2 cellular contexts compared by ENCODE assay signal in the genomic region with DNA sequence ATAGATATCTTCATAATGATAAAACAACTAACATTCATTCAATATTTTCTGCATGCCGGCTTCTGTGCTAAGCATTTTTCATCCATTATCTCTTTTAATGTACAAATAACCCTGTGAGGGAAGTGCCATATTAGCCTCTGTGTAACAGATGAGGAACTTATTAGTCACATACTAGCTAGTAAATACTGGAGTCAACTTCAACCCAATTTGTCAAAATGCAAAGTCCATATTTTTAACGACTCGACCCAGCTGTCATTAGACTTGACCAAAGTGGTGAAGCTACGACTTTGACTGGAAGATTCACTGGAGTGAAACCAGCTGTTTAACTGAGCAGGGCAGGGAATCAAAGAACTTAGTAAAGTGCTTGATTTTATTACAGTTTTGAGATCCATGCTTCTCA.
TF ChIP-seq lines count a peak whose summit lies in the region.

No MANE protein-coding gene starts in this region.

TF ChIP-seq in IMR-90, 13 proteins besides CTCF, POLR2A, EP300 and RAD21:
- TF ChIP-seq MAZ (IDR thresholded peaks at IDR 0.05; ENCODE audit: borderline replicate concordance, low read depth, low read length) (no peak), MAFK (IDR thresholded peaks at IDR 0.05; ENCODE audit: low read depth, low read length) (no peak), BHLHE40 (IDR thresholded peaks at IDR 0.05; ENCODE audit: low read depth, low read length) (no peak), SMC3 (IDR thresholded peaks at IDR 0.05; ENCODE audit: low read depth, low read length) (no peak), RCOR1 (IDR thresholded peaks at IDR 0.05; ENCODE audit: insufficient replicate concordance, low read length) (no peak), RFX5 (IDR thresholded peaks at IDR 0.05; ENCODE audit: low read depth, low read length) (no peak), CHD1 (IDR thresholded peaks at IDR 0.05; ENCODE audit: low read depth, low read length) (no peak), CEBPB (IDR thresholded peaks at IDR 0.05; ENCODE audit: low read depth, low read length) (no peak), FOS (IDR thresholded peaks at IDR 0.05; ENCODE audit: low read depth, low read length) (no peak), NFE2L2 (IDR thresholded peaks at IDR 0.05; ENCODE audit: low read depth, low read length) (no peak), MXI1 (IDR thresholded peaks at IDR 0.05; ENCODE audit: borderline replicate concordance, low read depth, low read length) (no peak)
- TF ChIP-seq, protein P1, sequence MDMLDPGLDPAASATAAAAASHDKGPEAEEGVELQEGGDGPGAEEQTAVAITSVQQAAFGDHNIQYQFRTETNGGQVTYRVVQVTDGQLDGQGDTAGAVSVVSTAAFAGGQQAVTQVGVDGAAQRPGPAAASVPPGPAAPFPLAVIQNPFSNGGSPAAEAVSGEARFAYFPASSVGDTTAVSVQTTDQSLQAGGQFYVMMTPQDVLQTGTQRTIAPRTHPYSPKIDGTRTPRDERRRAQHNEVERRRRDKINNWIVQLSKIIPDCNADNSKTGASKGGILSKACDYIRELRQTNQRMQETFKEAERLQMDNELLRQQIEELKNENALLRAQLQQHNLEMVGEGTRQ (IDR thresholded peaks at IDR 0.05; ENCODE audit: low read depth, low read length): no peak
- TF ChIP-seq, protein P2, sequence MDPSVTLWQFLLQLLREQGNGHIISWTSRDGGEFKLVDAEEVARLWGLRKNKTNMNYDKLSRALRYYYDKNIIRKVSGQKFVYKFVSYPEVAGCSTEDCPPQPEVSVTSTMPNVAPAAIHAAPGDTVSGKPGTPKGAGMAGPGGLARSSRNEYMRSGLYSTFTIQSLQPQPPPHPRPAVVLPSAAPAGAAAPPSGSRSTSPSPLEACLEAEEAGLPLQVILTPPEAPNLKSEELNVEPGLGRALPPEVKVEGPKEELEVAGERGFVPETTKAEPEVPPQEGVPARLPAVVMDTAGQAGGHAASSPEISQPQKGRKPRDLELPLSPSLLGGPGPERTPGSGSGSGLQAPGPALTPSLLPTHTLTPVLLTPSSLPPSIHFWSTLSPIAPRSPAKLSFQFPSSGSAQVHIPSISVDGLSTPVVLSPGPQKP (IDR thresholded peaks at IDR 0.05; ENCODE audit: borderline replicate concordance, low read depth, low read length): no peak

TF ChIP-seq in GM12878, 131 proteins besides CTCF, POLR2A, EP300 and RAD21:
- peak; percentile 38 to 64; a peak in 2 of 4 replicates for TF ChIP-seq IKZF2 (IDR thresholded peaks at IDR 0.05)
- peak; percentile 49 for TF ChIP-seq NR2F1 (conservative IDR thresholded peaks at IDR 0.05)
- peak; percentile 22; the same call in 1 of the 2 replicates for TF ChIP-seq JUNB (IDR thresholded peaks at IDR 0.05)
- peak; percentile 54; the same call in 1 of the 2 replicates for TF ChIP-seq ATF7 (IDR thresholded peaks at IDR 0.05; ENCODE audit: low read depth)
- TF ChIP-seq MAX (IDR thresholded peaks at IDR 0.05; ENCODE audit: low read depth, low read length): no peak
- TF ChIP-seq PKNOX1 (IDR thresholded peaks at IDR 0.05): peak; percentile 57; the same call in 1 of the 2 replicates
- TF ChIP-seq, protein P3, sequence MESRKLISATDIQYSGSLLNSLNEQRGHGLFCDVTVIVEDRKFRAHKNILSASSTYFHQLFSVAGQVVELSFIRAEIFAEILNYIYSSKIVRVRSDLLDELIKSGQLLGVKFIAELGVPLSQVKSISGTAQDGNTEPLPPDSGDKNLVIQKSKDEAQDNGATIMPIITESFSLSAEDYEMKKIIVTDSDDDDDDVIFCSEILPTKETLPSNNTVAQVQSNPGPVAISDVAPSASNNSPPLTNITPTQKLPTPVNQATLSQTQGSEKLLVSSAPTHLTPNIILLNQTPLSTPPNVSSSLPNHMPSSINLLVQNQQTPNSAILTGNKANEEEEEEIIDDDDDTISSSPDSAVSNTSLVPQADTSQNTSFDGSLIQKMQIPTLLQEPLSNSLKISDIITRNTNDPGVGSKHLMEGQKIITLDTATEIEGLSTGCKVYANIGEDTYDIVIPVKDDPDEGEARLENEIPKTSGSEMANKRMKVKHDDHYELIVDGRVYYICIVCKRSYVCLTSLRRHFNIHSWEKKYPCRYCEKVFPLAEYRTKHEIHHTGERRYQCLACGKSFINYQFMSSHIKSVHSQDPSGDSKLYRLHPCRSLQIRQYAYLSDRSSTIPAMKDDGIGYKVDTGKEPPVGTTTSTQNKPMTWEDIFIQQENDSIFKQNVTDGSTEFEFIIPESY (IDR thresholded peaks at IDR 0.05): no peak
- TF ChIP-seq DPF2 (IDR thresholded peaks at IDR 0.05): peak; percentile 49; the same call in 1 of the 2 replicates
- TF ChIP-seq MEF2B (IDR thresholded peaks at IDR 0.05; ENCODE audit: partially characterized antibody, poor library complexity, severe bottlenecking): peak; percentile 30
- TF ChIP-seq MTA2 (IDR thresholded peaks at IDR 0.05; ENCODE audit: low read depth): peak; percentile 91
- TF ChIP-seq IKZF1 (conservative IDR thresholded peaks at IDR 0.05): peak; percentile 50
- TF ChIP-seq HCFC1 (IDR thresholded peaks at IDR 0.05; ENCODE audit: low read length): no peak
- no peak for TF ChIP-seq REST (IDR thresholded peaks at IDR 0.05; ENCODE audit: low read depth, low read length)
- peak; percentile 77 for TF ChIP-seq BCL11A (IDR thresholded peaks at IDR 0.05; ENCODE audit: low read depth, low read length)
- TF ChIP-seq, protein P4, sequence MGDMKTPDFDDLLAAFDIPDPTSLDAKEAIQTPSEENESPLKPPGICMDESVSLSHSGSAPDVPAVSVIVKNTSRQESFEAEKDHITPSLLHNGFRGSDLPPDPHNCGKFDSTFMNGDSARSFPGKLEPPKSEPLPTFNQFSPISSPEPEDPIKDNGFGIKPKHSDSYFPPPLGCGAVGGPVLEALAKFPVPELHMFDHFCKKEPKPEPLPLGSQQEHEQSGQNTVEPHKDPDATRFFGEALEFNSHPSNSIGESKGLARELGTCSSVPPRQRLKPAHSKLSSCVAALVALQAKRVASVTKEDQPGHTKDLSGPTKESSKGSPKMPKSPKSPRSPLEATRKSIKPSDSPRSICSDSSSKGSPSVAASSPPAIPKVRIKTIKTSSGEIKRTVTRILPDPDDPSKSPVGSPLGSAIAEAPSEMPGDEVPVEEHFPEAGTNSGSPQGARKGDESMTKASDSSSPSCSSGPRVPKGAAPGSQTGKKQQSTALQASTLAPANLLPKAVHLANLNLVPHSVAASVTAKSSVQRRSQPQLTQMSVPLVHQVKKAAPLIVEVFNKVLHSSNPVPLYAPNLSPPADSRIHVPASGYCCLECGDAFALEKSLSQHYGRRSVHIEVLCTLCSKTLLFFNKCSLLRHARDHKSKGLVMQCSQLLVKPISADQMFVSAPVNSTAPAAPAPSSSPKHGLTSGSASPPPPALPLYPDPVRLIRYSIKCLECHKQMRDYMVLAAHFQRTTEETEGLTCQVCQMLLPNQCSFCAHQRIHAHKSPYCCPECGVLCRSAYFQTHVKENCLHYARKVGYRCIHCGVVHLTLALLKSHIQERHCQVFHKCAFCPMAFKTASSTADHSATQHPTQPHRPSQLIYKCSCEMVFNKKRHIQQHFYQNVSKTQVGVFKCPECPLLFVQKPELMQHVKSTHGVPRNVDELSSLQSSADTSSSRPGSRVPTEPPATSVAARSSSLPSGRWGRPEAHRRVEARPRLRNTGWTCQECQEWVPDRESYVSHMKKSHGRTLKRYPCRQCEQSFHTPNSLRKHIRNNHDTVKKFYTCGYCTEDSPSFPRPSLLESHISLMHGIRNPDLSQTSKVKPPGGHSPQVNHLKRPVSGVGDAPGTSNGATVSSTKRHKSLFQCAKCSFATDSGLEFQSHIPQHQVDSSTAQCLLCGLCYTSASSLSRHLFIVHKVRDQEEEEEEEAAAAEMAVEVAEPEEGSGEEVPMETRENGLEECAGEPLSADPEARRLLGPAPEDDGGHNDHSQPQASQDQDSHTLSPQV (IDR thresholded peaks at IDR 0.05): peak; percentile 27; the same call in 1 of the 2 replicates
- TF ChIP-seq, protein P5, sequence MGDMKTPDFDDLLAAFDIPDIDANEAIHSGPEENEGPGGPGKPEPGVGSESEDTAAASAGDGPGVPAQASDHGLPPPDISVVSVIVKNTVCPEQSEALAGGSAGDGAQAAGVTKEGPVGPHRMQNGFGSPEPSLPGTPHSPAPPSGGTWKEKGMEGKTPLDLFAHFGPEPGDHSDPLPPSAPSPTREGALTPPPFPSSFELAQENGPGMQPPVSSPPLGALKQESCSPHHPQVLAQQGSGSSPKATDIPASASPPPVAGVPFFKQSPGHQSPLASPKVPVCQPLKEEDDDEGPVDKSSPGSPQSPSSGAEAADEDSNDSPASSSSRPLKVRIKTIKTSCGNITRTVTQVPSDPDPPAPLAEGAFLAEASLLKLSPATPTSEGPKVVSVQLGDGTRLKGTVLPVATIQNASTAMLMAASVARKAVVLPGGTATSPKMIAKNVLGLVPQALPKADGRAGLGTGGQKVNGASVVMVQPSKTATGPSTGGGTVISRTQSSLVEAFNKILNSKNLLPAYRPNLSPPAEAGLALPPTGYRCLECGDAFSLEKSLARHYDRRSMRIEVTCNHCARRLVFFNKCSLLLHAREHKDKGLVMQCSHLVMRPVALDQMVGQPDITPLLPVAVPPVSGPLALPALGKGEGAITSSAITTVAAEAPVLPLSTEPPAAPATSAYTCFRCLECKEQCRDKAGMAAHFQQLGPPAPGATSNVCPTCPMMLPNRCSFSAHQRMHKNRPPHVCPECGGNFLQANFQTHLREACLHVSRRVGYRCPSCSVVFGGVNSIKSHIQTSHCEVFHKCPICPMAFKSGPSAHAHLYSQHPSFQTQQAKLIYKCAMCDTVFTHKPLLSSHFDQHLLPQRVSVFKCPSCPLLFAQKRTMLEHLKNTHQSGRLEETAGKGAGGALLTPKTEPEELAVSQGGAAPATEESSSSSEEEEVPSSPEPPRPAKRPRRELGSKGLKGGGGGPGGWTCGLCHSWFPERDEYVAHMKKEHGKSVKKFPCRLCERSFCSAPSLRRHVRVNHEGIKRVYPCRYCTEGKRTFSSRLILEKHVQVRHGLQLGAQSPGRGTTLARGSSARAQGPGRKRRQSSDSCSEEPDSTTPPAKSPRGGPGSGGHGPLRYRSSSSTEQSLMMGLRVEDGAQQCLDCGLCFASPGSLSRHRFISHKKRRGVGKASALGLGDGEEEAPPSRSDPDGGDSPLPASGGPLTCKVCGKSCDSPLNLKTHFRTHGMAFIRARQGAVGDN (IDR thresholded peaks at IDR 0.05): peak; percentile 46; the same call in 1 of the 2 replicates
- TF ChIP-seq TCF12 (IDR thresholded peaks at IDR 0.05; ENCODE audit: low read depth, low read length): peak; percentile 64
- TF ChIP-seq, protein P6, sequence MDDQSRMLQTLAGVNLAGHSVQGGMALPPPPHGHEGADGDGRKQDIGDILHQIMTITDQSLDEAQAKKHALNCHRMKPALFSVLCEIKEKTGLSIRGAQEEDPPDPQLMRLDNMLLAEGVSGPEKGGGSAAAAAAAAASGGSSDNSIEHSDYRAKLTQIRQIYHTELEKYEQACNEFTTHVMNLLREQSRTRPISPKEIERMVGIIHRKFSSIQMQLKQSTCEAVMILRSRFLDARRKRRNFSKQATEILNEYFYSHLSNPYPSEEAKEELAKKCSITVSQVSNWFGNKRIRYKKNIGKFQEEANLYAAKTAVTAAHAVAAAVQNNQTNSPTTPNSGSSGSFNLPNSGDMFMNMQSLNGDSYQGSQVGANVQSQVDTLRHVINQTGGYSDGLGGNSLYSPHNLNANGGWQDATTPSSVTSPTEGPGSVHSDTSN (IDR thresholded peaks at IDR 0.05; ENCODE audit: insufficient replicate concordance, low read depth, low read length): peak; percentile 45
